ENCODE assay signal across 9 cellular contexts in genomic region chr14:96706893-96707292, GRCh38.
"Had no signal": no experiment of that assay in that cellular context is flagged by ENCODE, and none has a peak within 500 bp of the region (broad histone marks: within the 10 kb centered on the region; RNA-seq: fewer than 3 reads in every experiment).

No MANE protein-coding gene starts in this region.

- H3K4me1 ChIP-seq: HAP-1 had no signal

- DNase-seq: GM23248, GOT3, H7, HFFc6, KBM-7 had no signal

- H3K4me3 ChIP-seq: GM23248, HAP-1 had no signal

- H3K9ac ChIP-seq: GM23248 had no signal

- H3K27ac ChIP-seq: GM23248, HL-60 had no signal

- ATAC-seq: HCT116, HepG2 had no signal

- H3K36me3 ChIP-seq: HAP-1 had no signal

- H3K9me3 ChIP-seq: HAP-1 had no signal
